26 cellular contexts compared by ENCODE assay signal in the genomic region with DNA sequence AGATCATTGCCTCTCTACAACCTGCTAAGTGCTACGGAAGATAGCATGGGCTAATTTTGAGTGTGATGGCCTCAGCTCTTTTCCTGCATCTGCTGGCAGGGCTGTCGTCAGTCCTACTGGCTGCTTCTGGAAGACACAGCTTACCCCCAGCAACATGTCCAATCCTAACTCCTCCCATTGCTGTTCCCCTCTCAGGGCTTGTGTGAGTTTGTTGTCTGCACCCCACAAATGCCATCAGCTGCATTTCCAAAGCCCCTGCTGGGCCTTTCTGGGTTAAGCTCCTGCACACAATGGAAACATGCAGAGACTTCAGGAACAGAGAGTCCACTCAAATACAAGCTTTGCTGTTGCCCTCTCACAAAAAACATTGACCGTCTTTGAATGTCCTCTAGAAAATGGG.
"Had no signal": no experiment of that assay in that cellular context is flagged by ENCODE, and none has a peak within 500 bp of the region (broad histone marks: within the 10 kb centered on the region; RNA-seq: fewer than 3 reads in every experiment).

No MANE protein-coding gene starts in this region.

- ATAC-seq: activated CD8-positive, alpha-beta memory T cell treated with anti-CD3 and anti-CD28 coated beads, Interleukin-2, amount 10 ng/mL, durations not matched to agents 7 days and 5 days; SK-N-SH treated with all-trans-retinoic acid at 6 μM for 48 hours had no signal

- H3K9me3 ChIP-seq: breast epithelium, MG63, Peyer's patch, SJSA1 had no signal

- H3K27ac ChIP-seq: breast epithelium, KMS-11, Peyer's patch, RWPE1, SJSA1 had no signal

- H3K36me3 ChIP-seq: breast epithelium, MG63, Peyer's patch, SJSA1 had no signal

- H3K4me3 ChIP-seq: breast epithelium, MG63, Peyer's patch, SJSA1 had no signal

- DNase-seq: activated CD4-positive, alpha-beta T cell treated with anti-CD3 and anti-CD28 coated beads for 48 hours; activated CD4-positive, alpha-beta T cell treated with anti-CD3 and anti-CD28 coated beads, Interleukin-2, amount 50 U/mL, for 48 hours; activated CD4-positive, CD25-positive, alpha-beta regulatory T cell treated with anti-CD3 and anti-CD28 coated beads, Interleukin-2, amount 50 U/mL, for 72 hours; activated CD8-positive, alpha-beta memory T cell treated with anti-CD3 and anti-CD28 coated beads, Interleukin-2, amount 10 ng/mL, durations not matched to agents 7 days and 5 days; activated effector memory CD4-positive, alpha-beta T cell treated with Interleukin-2 at 50 U/mL for 16 hours; activated naive CD4-positive, alpha-beta T cell; activated T-cell treated with anti-CD3 and anti-CD28 coated beads, Interleukin-2, amount 50 U/mL, for 24 hours; aorta; MG63; MV-4-11; NCI-H1105; NCI-H146; NCI-H2029; NCI-H2107; NCI-H2171 treated with DMSO at 0.1 percent for 48 hours; NCI-H226; NCI-H526 treated with DMSO at 0.1 percent for 48 hours; NCI-H82; Peyer's patch; SHP77; SW 1271 had no signal

- H3K9ac ChIP-seq: KMS-11 had no signal

- H3K4me1 ChIP-seq: breast epithelium, Peyer's patch, SJSA1 had no signal

- H3K4me2 ChIP-seq: KMS-11 had no signal

- H3K27me3 ChIP-seq: breast epithelium, Peyer's patch, SJSA1 had no signal
